Comparison of ENCODE assay signal across 7 cellular contexts in genomic region chr17:74924250-74924948, GRCh38. TPM values are rescaled to one million over a fixed set of nuclear protein-coding genes. Genes with fewer than 3 reads are reported as not detected.
DNase-seq lines count a peak whose midpoint lies in the region; ATAC-seq and TF ChIP-seq lines count a peak whose summit lies in the region.

Gene OTOP2 (plus strand): TSS chr17:74924273. CDS start chr17:74924633, 360 bp downstream.

- 6% methylated on average over 52 of the region's 54 CpGs for WGBS in HUES64
- 3 to 4% methylated on average over 54 of the region's 54 CpGs for WGBS in heart right ventricle, 2 donors

- H3K4me3 ChIP-seq in HUES64 (ENCODE audit: low read length) (peak within 1 kb of the TSS; percentile 47), heart right ventricle (peak within 1 kb of the TSS in 9 of 10 donors; percentile 16 to 46 (median 30)), skeletal muscle cell (ENCODE audit: low read depth, low read length) (peak within 1 kb of the TSS; percentile 27)

- TF ChIP-seq CTCF in heart right ventricle (IDR thresholded peaks at IDR 0.05) = no peak

- intact Hi-C loops in heart right ventricle (cut with DNase I) = loop anchor here in 2 of 10 donors (5.0 kb wide), 1 partner anchor 33 kb away; no protein-coding TSS in a partner anchor

- H3K36me3 ChIP-seq in HUES64 (ENCODE audit: insufficient read depth, low read length) (no peaks in the 10 kb centered on the region), heart right ventricle (no peaks in the 10 kb centered on the region)

- ATAC-seq in heart right ventricle (peak in 3 of 8 donors; percentile 2 to 29 (median 18)), HG02885 (IDR thresholded peaks at IDR 0.05; ENCODE audit: poor library complexity, unreplicated experiment) (no peak), HG02588 (IDR thresholded peaks at IDR 0.05; ENCODE audit: unreplicated experiment) (no peak)

- 0 out of 2 replicates have a peak, but pooled peaks cover 2% of the 10 kb centered on the region for H3K4me1 ChIP-seq in HUES64 (ENCODE audit: insufficient read depth, low read length)
- H3K4me1 ChIP-seq in heart right ventricle = peaks cover 2 to 31% (median 22%) of the 10 kb centered on the region in 9 donors

- H3K27me3 ChIP-seq in HUES64 (ENCODE audit: insufficient read depth, low read length) (peaks cover 85% of the 10 kb centered on the region), heart right ventricle (peaks cover 22 to 93% (median 86%) of the 10 kb centered on the region in 7 donors)

- peak; percentile 60 for DNase-seq in SIG-M5 treated with dmso at 0.1 percent for 504 hours (lab: John Stamatoyannopoulos, UW; ENCODE audit: unreplicated experiment)
- DNase-seq in heart right ventricle = peak; percentile 25 to 39
- DNase-seq in skeletal muscle cell (ENCODE audit: low read depth) = no peak
- no peak for DNase-seq in cerebellar nuclear complex (lab: John Stamatoyannopoulos, UW)

- H3K27ac ChIP-seq in HUES64 (ENCODE audit: low read depth, low read length) (no peak within 1 kb of the TSS), heart right ventricle (no peak within 1 kb of the TSS)

- H3K9ac ChIP-seq in HUES64 (ENCODE audit: low read depth, low read length) = no peak within 1 kb of the TSS; the same call in 1 of the 2 replicates

- H3K9me3 ChIP-seq in HUES64 (ENCODE audit: insufficient read depth, low read depth, low read length) (no peaks in the 10 kb centered on the region), heart right ventricle (no peaks in the 10 kb centered on the region)

RNA-seq across cellular contexts. Expression of gene OTOP2, which starts in this region (rescaled TPM):
- not detected for polyA plus RNA-seq in HUES64 (2013, experiment 1 of 2)
- not detected for polyA plus RNA-seq in HUES64 (2013, experiment 2 of 2)
- not detected for total RNA-seq in heart right ventricle
- polyA plus RNA-seq in heart right ventricle = not detected

Comparison
In these comparisons a context has a peak if more than half of its experiments do, and no peak if none do; other contexts are left out.
1. Peak in DNase-seq and H3K4me3 ChIP-seq in heart right ventricle; RNA of the gene not detected or under 1 TPM.